In genomic region chr19:40442328-40443130, GRCh38 we compare ENCODE assay signal across 2 cellular contexts.
TF ChIP-seq lines count a peak whose summit lies in the region.

No MANE protein-coding gene starts in this region.

TF ChIP-seq in SK-N-SH, 30 proteins besides CTCF, POLR2A, EP300 and RAD21 (continued from another document):
- TF ChIP-seq POLR2AphosphoS5 (IDR thresholded peaks at IDR 0.05; ENCODE audit: low read depth, low read length) (no peak), TCF12 (IDR thresholded peaks at IDR 0.05) (no peak), FOXJ3 (CRISPR knock-in tag; IDR thresholded peaks at IDR 0.05) (no peak), JUND (IDR thresholded peaks at IDR 0.05) (no peak), GABPA (IDR thresholded peaks at IDR 0.05; ENCODE audit: low read depth) (no peak), NFIC (IDR thresholded peaks at IDR 0.05; ENCODE audit: borderline replicate concordance) (no peak), FOXM1 (IDR thresholded peaks at IDR 0.05; ENCODE audit: low read depth) (no peak), RXRA (IDR thresholded peaks at IDR 0.05; ENCODE audit: borderline replicate concordance, low read depth) (no peak), RCOR1 (IDR thresholded peaks at IDR 0.05; ENCODE audit: low read length) (no peak), CHD2 (IDR thresholded peaks at IDR 0.05; ENCODE audit: low read length, partially characterized antibody) (no peak), RFX5 (IDR thresholded peaks at IDR 0.05; ENCODE audit: low read length) (no peak), USF1 (IDR thresholded peaks at IDR 0.05; ENCODE audit: borderline replicate concordance, low read depth) (no peak), PBX3 (IDR thresholded peaks at IDR 0.05) (no peak), MAX (IDR thresholded peaks at IDR 0.05; ENCODE audit: low read depth) (no peak), NRF1 (IDR thresholded peaks at IDR 0.05; ENCODE audit: low read depth, low read length) (no peak), SIN3A (IDR thresholded peaks at IDR 0.05; ENCODE audit: borderline replicate concordance, low read depth, low read length) (no peak), ELF1 (IDR thresholded peaks at IDR 0.05) (no peak)
TF ChIP-seq in SK-N-SH: peak in this region for 0.

TF ChIP-seq in SK-N-SH treated with all-trans-retinoic acid at 6 μM for 48 hours, 23 proteins besides CTCF, POLR2A, EP300 and RAD21 (continued from another document):
- TF ChIP-seq ZFP30 (CRISPR knock-in tag; IDR thresholded peaks at IDR 0.05), result no peak
- TF ChIP-seq CSRNP3 (CRISPR knock-in tag; IDR thresholded peaks at IDR 0.05), result no peak
- TF ChIP-seq CREB5 (CRISPR knock-in tag; IDR thresholded peaks at IDR 0.05; ENCODE audit: low read depth), result no peak
